8 cellular contexts compared by ENCODE assay signal in genomic region chr21:45128613-45129226, GRCh38. TPM values are rescaled to one million over a fixed set of nuclear protein-coding genes. Genes with fewer than 3 reads are reported as not detected.
DNase-seq lines count a peak whose midpoint lies in the region; ATAC-seq and TF ChIP-seq lines count a peak whose summit lies in the region.

No MANE protein-coding gene starts in this region.

- intact Hi-C loops in posterior cingulate gyrus (cut with DNase I): no loop called here

- no peak for ATAC-seq in HG03565 (IDR thresholded peaks at IDR 0.05; ENCODE audit: unreplicated experiment)

- H3K36me3 ChIP-seq in SJCRH30: no peaks in the 10 kb centered on the region

- H3K27ac Mint-ChIP-seq in type B pancreatic cell: peak overlapping the region; percentile 30

- no peaks in the 10 kb centered on the region for H3K9me3 Mint-ChIP-seq in type B pancreatic cell

- H3K27me3 ChIP-seq in SJCRH30: no peaks in the 10 kb centered on the region

- peak; percentile 9 for DNase-seq in DMS114 treated with DMSO at 0.1 percent for 48 hours (lab: John Stamatoyannopoulos, UW; ENCODE audit: unreplicated experiment)
- peak; percentile 63 for DNase-seq in Jurkat, Clone E6-1 (ENCODE audit: low read depth, low spot score)
- peak; percentile 77 to 82 for DNase-seq in SJCRH30
- peak; percentile 67 for DNase-seq in activated gamma-delta T cell treated with anti-CD3 and anti-CD28 coated beads, Interleukin-2, amount 50 U/mL, for 16 hours (ENCODE audit: low read depth)
- peak; percentile 70 for DNase-seq in germinal center (ENCODE audit: low spot score)
- DNase-seq in posterior cingulate gyrus: peak; percentile 41 to 96 (median 70)
- no peak for DNase-seq in type B pancreatic cell (ENCODE audit: extremely low spot score, unreplicated experiment)

- no peaks in the 10 kb centered on the region for H3K9me3 ChIP-seq in SJCRH30 (replicated peaks)

- peaks cover 21% of the 10 kb centered on the region for H3K4me1 Mint-ChIP-seq in type B pancreatic cell (ENCODE audit: unreplicated experiment)

- no peak overlapping the region for H3K4me3 ChIP-seq in Jurkat, Clone E6-1 (ENCODE audit: low read length)
- no peak overlapping the region for H3K4me3 ChIP-seq in SJCRH30

- no peaks in the 10 kb centered on the region for H3K36me3 Mint-ChIP-seq in type B pancreatic cell

- H3K4me1 ChIP-seq in SJCRH30: peaks cover 31% of the 10 kb centered on the region

- no peak overlapping the region for H3K4me3 Mint-ChIP-seq in type B pancreatic cell

- TF ChIP-seq CTCF in type B pancreatic cell (conservative IDR thresholded peaks at IDR 0.05): peak; percentile 81

- no peaks in the 10 kb centered on the region for H3K27me3 Mint-ChIP-seq in type B pancreatic cell

- H3K27ac ChIP-seq in SJCRH30: no peak overlapping the region

RNA-seq across cellular contexts. Expression of gene ADARB1, which starts 54.3 kb away (rescaled TPM):
- polyA plus RNA-seq in Jurkat, Clone E6-1 (2012; ENCODE audit: insufficient read depth, insufficient read length): 26.8 TPM
- total RNA-seq in SJCRH30 (2014; rRNA removed; shearing (Covaris generic)): 7.8 and 8.4 TPM in 2 replicates
- 20.7 and 20.9 TPM in 2 replicates for total RNA-seq in type B pancreatic cell (ENCODE audit: low replicate concordance)
